18 cellular contexts compared by ENCODE assay signal in genomic region chr12:78149459-78149858, GRCh38.
DNase-seq lines count a peak whose midpoint lies in the region; ATAC-seq and TF ChIP-seq lines count a peak whose summit lies in the region.
"Had no signal": no experiment of that assay in that cellular context is flagged by ENCODE, and none has a peak within 500 bp of the region (broad histone marks: within the 10 kb centered on the region; RNA-seq: fewer than 3 reads in every experiment).

No MANE protein-coding gene starts in this region.

- no peak for ATAC-seq in T-helper 17 cell
- ATAC-seq in natural killer cell treated with Interleukin-12 subunit alpha and Interleukin-12 subunit beta and Interleukin-15 and Interleukin-18, amount 100 ng/mL, for 72 hours: no peak

- no peak for TF ChIP-seq POLR2A in erythroblast (IDR thresholded peaks at IDR 0.05; ENCODE audit: low read length)

- H3K27ac Mint-ChIP-seq in T-helper 17 cell: no peak overlapping the region
- H3K27ac Mint-ChIP-seq in natural killer cell treated with Interleukin-12 subunit alpha and Interleukin-12 subunit beta and Interleukin-15 and Interleukin-18, amount 100 ng/mL, for 72 hours: no peak overlapping the region
- H3K27ac Mint-ChIP-seq: B cell, IgD-negative memory B cell had no signal

- H3K27me3 Mint-ChIP-seq in T-helper 17 cell: no peaks in the 10 kb centered on the region
- H3K27me3 Mint-ChIP-seq in natural killer cell treated with Interleukin-12 subunit alpha and Interleukin-12 subunit beta and Interleukin-15 and Interleukin-18, amount 100 ng/mL, for 72 hours: no peaks in the 10 kb centered on the region
- H3K27me3 Mint-ChIP-seq: IgD-negative memory B cell had no signal

- no peak overlapping the region for H3K9ac ChIP-seq in fibroblast of lung (ENCODE audit: insufficient read depth, low read length)

- no peaks in the 10 kb centered on the region for H3K4me1 ChIP-seq in fibroblast of lung (ENCODE audit: control insufficient read depth, extremely low read depth, insufficient read depth, low read length)
- H3K4me1 ChIP-seq: Peyer's patch, thyroid gland had no signal

- peaks cover 2% of the 10 kb centered on the region for H3K9me3 Mint-ChIP-seq in natural killer cell treated with Interleukin-12 subunit alpha and Interleukin-12 subunit beta and Interleukin-15 and Interleukin-18, amount 100 ng/mL, for 72 hours
- H3K9me3 Mint-ChIP-seq: IgD-negative memory B cell had no signal

- no peaks in the 10 kb centered on the region for H4K20me1 ChIP-seq in fibroblast of lung (ENCODE audit: control insufficient read depth, extremely low read depth, insufficient read depth, low read length)

- no peak overlapping the region for H3K4me3 ChIP-seq in fibroblast of lung (replicated peaks in 1 of 4; ENCODE audit: control extremely low read depth in 1 of 4, insufficient read depth in 1 of 4, low read depth in 3 of 4, low read length in 4 of 4)
- H3K4me3 ChIP-seq: hepatocyte, Peyer's patch, thyroid gland had no signal

- H3K36me3 ChIP-seq in fibroblast of lung (ENCODE audit: control insufficient read depth, insufficient read depth, low read length): no peaks in the 10 kb centered on the region
- H3K36me3 ChIP-seq: Peyer's patch, thyroid gland had no signal

- no peaks in the 10 kb centered on the region for H3K79me2 ChIP-seq in fibroblast of lung (ENCODE audit: control insufficient read depth, insufficient read depth, low read length)
- H3K79me2 ChIP-seq: hepatocyte had no signal

- no peak overlapping the region for H3K27ac ChIP-seq in fibroblast of lung (ENCODE audit: insufficient read depth, low read length)
- H3K27ac ChIP-seq: hepatocyte, Peyer's patch, thyroid gland had no signal

- no peaks in the 10 kb centered on the region for H3K4me1 Mint-ChIP-seq in T-helper 17 cell
- H3K4me1 Mint-ChIP-seq in natural killer cell treated with Interleukin-12 subunit alpha and Interleukin-12 subunit beta and Interleukin-15 and Interleukin-18, amount 100 ng/mL, for 72 hours (ENCODE audit: low read depth in 2 of 2): no peaks in the 10 kb centered on the region
- H3K4me1 Mint-ChIP-seq: B cell, IgD-negative memory B cell had no signal

- DNase-seq in DMS79 (lab: John Stamatoyannopoulos, UW) (peak; percentile 64), NCI-H1105 (lab: John Stamatoyannopoulos, UW) (peak; percentile 80), NCI-H446 (lab: John Stamatoyannopoulos, UW) (peak; percentile 44 to 85), fibroblast of lung (ENCODE audit: low read depth in 2 of 2) (peak; percentile 2 to 9), SW480 (ENCODE audit: low spot score) (no peak), T-helper 17 cell (no peak), erythroblast (lab: John Stamatoyannopoulos, UW) (no peak)
- DNase-seq in natural killer cell treated with Interleukin-12 subunit alpha and Interleukin-12 subunit beta and Interleukin-15 and Interleukin-18, amount 100 ng/mL, for 72 hours (ENCODE audit: low spot score): no peak
- DNase-seq: activated T-cell treated with anti-CD3 and anti-CD28 coated beads, Interleukin-2, amount 50 U/mL, for 48 hours; cortex of kidney; GOT3; NCI-H1048; Peyer's patch; T1000; thyroid gland had no signal

- no peak for TF ChIP-seq CTCF in fibroblast of lung (conservative IDR thresholded peaks at IDR 0.05 in 1 of 2, IDR thresholded peaks at IDR 0.05 in 1 of 2; ENCODE audit: low read depth in 1 of 2, low read length in 2 of 2)

- H3K36me3 Mint-ChIP-seq in T-helper 17 cell (ENCODE audit: low read depth): no peaks in the 10 kb centered on the region
- no peaks in the 10 kb centered on the region for H3K36me3 Mint-ChIP-seq in natural killer cell treated with Interleukin-12 subunit alpha and Interleukin-12 subunit beta and Interleukin-15 and Interleukin-18, amount 100 ng/mL, for 72 hours
- H3K36me3 Mint-ChIP-seq: IgD-negative memory B cell had no signal

- H3K4me3 Mint-ChIP-seq in T-helper 17 cell: no peak overlapping the region
- no peak overlapping the region for H3K4me3 Mint-ChIP-seq in natural killer cell treated with Interleukin-12 subunit alpha and Interleukin-12 subunit beta and Interleukin-15 and Interleukin-18, amount 100 ng/mL, for 72 hours
- H3K4me3 Mint-ChIP-seq: B cell, IgD-negative memory B cell had no signal

- H2AFZ ChIP-seq in fibroblast of lung (ENCODE audit: low read length): no peak overlapping the region
- H2AFZ ChIP-seq: hepatocyte had no signal

- no peaks in the 10 kb centered on the region for H3K27me3 ChIP-seq in fibroblast of lung (ENCODE audit: control insufficient read depth, insufficient read depth, low read length)
- H3K27me3 ChIP-seq: hepatocyte, Peyer's patch, thyroid gland had no signal

- H3K4me2 ChIP-seq in fibroblast of lung (ENCODE audit: extremely low read depth, insufficient read depth, low read length): no peak overlapping the region
- H3K4me2 ChIP-seq: hepatocyte had no signal

- H3K9me3 ChIP-seq in fibroblast of lung (ENCODE audit: control insufficient read depth, insufficient read depth, low read depth, low read length): no peaks in the 10 kb centered on the region
- H3K9me3 ChIP-seq in T-helper 17 cell (ENCODE audit: control insufficient read depth, low read length, poor library complexity, severe bottlenecking): no peaks in the 10 kb centered on the region
- H3K9me3 ChIP-seq: Peyer's patch, thyroid gland had no signal

Comparison
In these comparisons a context has a peak if more than half of its experiments do, and no peak if none do; other contexts are left out.
1. DNase-seq: peak in DMS79 (single experiment), NCI-H1105 (single experiment), NCI-H446 (2 of 2) and fibroblast of lung (2 of 2); none in SW480 (single experiment), T-helper 17 cell (0 of 3), erythroblast (0 of 2) and natural killer cell treated with Interleukin-12 subunit alpha and Interleukin-12 subunit beta and Interleukin-15 and Interleukin-18, amount 100 ng/mL, for 72 hours (single experiment).